ENCODE assay signal across 11 cellular contexts in genomic region chr5:10366310-10367297, GRCh38. TPM values are rescaled to one million over a fixed set of nuclear protein-coding genes. Genes with fewer than 3 reads are reported as not detected.
DNase-seq lines count a peak whose midpoint lies in the region; ATAC-seq and TF ChIP-seq lines count a peak whose summit lies in the region.
"Had no signal": no experiment of that assay in that cellular context is flagged by ENCODE, and none has a peak within 500 bp of the region (broad histone marks: within the 10 kb centered on the region; RNA-seq: fewer than 3 reads in every experiment).

No MANE protein-coding gene starts in this region.

- H3K9me3 ChIP-seq in skeletal muscle satellite cell (replicated peaks; ENCODE audit: low read length), result no peaks in the 10 kb centered on the region

- peak overlapping the region; percentile 55 for H3K27ac ChIP-seq in VCaP
- H3K27ac ChIP-seq in foreskin keratinocyte, result peak overlapping the region; percentile 79

- H3K4me2 ChIP-seq in skeletal muscle satellite cell (ENCODE audit: low read length), result peak overlapping the region; percentile 65

- H3K27me3 ChIP-seq in foreskin keratinocyte (no peaks in the 10 kb centered on the region), skeletal muscle satellite cell (ENCODE audit: control insufficient read depth, insufficient read depth, low read length) (no peaks in the 10 kb centered on the region)

- H3K36me3 ChIP-seq in skeletal muscle satellite cell (ENCODE audit: insufficient read depth, low read length), result no peaks in the 10 kb centered on the region

- H3K9ac ChIP-seq in skeletal muscle satellite cell (ENCODE audit: low read depth, low read length), result peak overlapping the region; percentile 73

- H3K4me3 ChIP-seq in skeletal muscle satellite cell (ENCODE audit: low read length), result peak overlapping the region; percentile 28

- peaks cover 13% of the 10 kb centered on the region for H3K4me1 ChIP-seq in foreskin keratinocyte
- H3K4me1 ChIP-seq in skeletal muscle satellite cell (ENCODE audit: control insufficient read depth, insufficient read depth, low read length), result peaks cover 14% of the 10 kb centered on the region

- DNase-seq in HS-27A (ENCODE audit: low read depth) (peak; percentile 65), foreskin keratinocyte (peak; percentile 57 to 86), NCI-H1048 (lab: John Stamatoyannopoulos, UW) (no peak)
- DNase-seq: activated gamma-delta T cell treated with Interleukin-2 at 50 U/mL for 16 hours; retina; stimulated activated naive CD4-positive, alpha-beta T cell treated with Interleukin-2 at 50 U/mL for 16 hours had no signal

- TF ChIP-seq CTCF in VCaP (conservative IDR thresholded peaks at IDR 0.05) (no peak), foreskin keratinocyte (conservative IDR thresholded peaks at IDR 0.05) (no peak)

- ATAC-seq in foreskin keratinocyte (peak; percentile 66), HG02973 (IDR thresholded peaks at IDR 0.05; ENCODE audit: unreplicated experiment) (no peak), HG03159 (IDR thresholded peaks at IDR 0.05; ENCODE audit: unreplicated experiment) (no peak), GM19397 (IDR thresholded peaks at IDR 0.05; ENCODE audit: unreplicated experiment) (no peak)

RNA-seq across cellular contexts. Expression of gene MARCHF6, which starts 13.1 kb away (rescaled TPM):
- 67.7 and 68.4 TPM in 2 replicates for total RNA-seq in foreskin keratinocyte
- polyA plus RNA-seq in foreskin keratinocyte, result 27.4 and 32.7 TPM in 2 replicates
- total RNA-seq in skeletal muscle satellite cell (2012; rRNA removed), result 26.9 and 36.0 TPM in 2 replicates

RNA-seq across cellular contexts. Expression of gene CMBL, which starts 58.9 kb away (rescaled TPM):
- 16.4 and 17.8 TPM in 2 replicates for total RNA-seq in foreskin keratinocyte
- 18.0 and 20.9 TPM in 2 replicates for polyA plus RNA-seq in foreskin keratinocyte
- 4.2 and 6.8 TPM in 2 replicates for total RNA-seq in skeletal muscle satellite cell (2012; rRNA removed)
